In genomic region chr9:116895956-116896355, GRCh38 we compare ENCODE assay signal across 21 cellular contexts.
"Had no signal": no experiment of that assay in that cellular context is flagged by ENCODE, and none has a peak within 500 bp of the region (broad histone marks: within the 10 kb centered on the region; RNA-seq: fewer than 3 reads in every experiment).

No MANE protein-coding gene starts in this region.

- H3K4me3 ChIP-seq: SJCRH30 had no signal

- DNase-seq: KBM-7, NCI-H1092, NCI-H1105 treated with DMSO at 0.1 percent for 48 hours, NCI-H1417 treated with DMSO at 0.1 percent for 48 hours, NCI-H187, NCI-H2029, NCI-H2081 treated with DMSO at 0.1 percent for 48 hours, NCI-H2171, NCI-H226, NCI-H446, NCI-H510A, NCI-H524 treated with DMSO at 0.1 percent for 48 hours, NCI-H69, NCI-H774, SHP77 treated with DMSO at 0.1 percent for 48 hours, SJCRH30 had no signal

- H3K27ac ChIP-seq: HL-60, RWPE1, SJCRH30 had no signal

- ATAC-seq: Panc1, Right ventricle myocardium inferior, SK-N-SH treated with all-trans-retinoic acid at 6 μM for 48 hours had no signal

- H3K27me3 ChIP-seq: SJCRH30 had no signal

- H3K36me3 ChIP-seq: SJCRH30 had no signal
